17 cellular contexts compared by ENCODE assay signal in genomic region chr1:8115769-8116167, GRCh38.
DNase-seq lines count a peak whose midpoint lies in the region; ATAC-seq and TF ChIP-seq lines count a peak whose summit lies in the region.
"Had no signal": no experiment of that assay in that cellular context is flagged by ENCODE, and none has a peak within 500 bp of the region (broad histone marks: within the 10 kb centered on the region; RNA-seq: fewer than 3 reads in every experiment).

No MANE protein-coding gene starts in this region.

- H3K9ac ChIP-seq in liver (ENCODE audit: low read depth in 1 of 2, low read length in 2 of 2), result no peak overlapping the region

- intact Hi-C loops in right cardiac atrium (cut with DNase I) (loop anchor here in 1 of 4 donors (10.0 kb wide), 2 partner anchors 71 to 199 kb away; partner anchors contain the start of gene SLC45A1), Right ventricle myocardium inferior (cut with DNase I) (loop anchor here (5.0 kb wide), 2 partner anchors 33 to 102 kb away; no protein-coding TSS in a partner anchor), sigmoid colon (cut with DNase I) (no loop called here)

- WGBS in right cardiac atrium, result 91% methylated on average over 9 of the region's 9 CpGs
- 93% methylated on average over 9 of the region's 9 CpGs for WGBS in liver
- 95 to 97% methylated on average over 9 of the region's 9 CpGs for WGBS in sigmoid colon, 2 donors

- no peak for TF ChIP-seq CTCF in liver (IDR thresholded peaks at IDR 0.05; ENCODE audit: low read depth, low read length, missing input control)
- TF ChIP-seq CTCF in sigmoid colon (IDR thresholded peaks at IDR 0.05), result no peak

- H3K4me1 ChIP-seq in right cardiac atrium (ENCODE audit: control insufficient read depth, insufficient read depth, low read length) (peaks cover 14% of the 10 kb centered on the region), liver (ENCODE audit: control insufficient read depth in 4 of 4, insufficient read depth in 4 of 4, low read length in 3 of 4) (peaks cover 2 to 16% (median 8%) of the 10 kb centered on the region in 4 donors), sigmoid colon (peaks cover 0 to 51% (median 48%) of the 10 kb centered on the region in 4 donors)

- H3K27me3 ChIP-seq in right cardiac atrium (ENCODE audit: control insufficient read depth, insufficient read depth) (no peaks in the 10 kb centered on the region), liver (ENCODE audit: control insufficient read depth in 4 of 4, insufficient read depth in 4 of 4, low read length in 3 of 4) (no peaks in the 10 kb centered on the region), sigmoid colon (no peaks in the 10 kb centered on the region)

- TF ChIP-seq POLR2A in sigmoid colon (IDR thresholded peaks at IDR 0.05), result no peak

- ATAC-seq in right cardiac atrium (no peak), Right ventricle myocardium inferior (no peak), HG03108 (IDR thresholded peaks at IDR 0.05; ENCODE audit: unreplicated experiment) (no peak)
- ATAC-seq: activated CD4-positive, CD25-positive, alpha-beta regulatory T cell treated with anti-CD3 and anti-CD28 coated beads, Interleukin-2, amount 50 U/mL, for 24 hours; CD8-positive, alpha-beta T cell had no signal

- no peak for TF ChIP-seq RAD21 in liver (IDR thresholded peaks at IDR 0.05)

- H3K4me3 ChIP-seq in right cardiac atrium (ENCODE audit: low read length), result no peak overlapping the region
- H3K4me3 ChIP-seq in liver (ENCODE audit: low read depth in 1 of 3, low read length in 3 of 3), result no peak overlapping the region
- no peak overlapping the region for H3K4me3 ChIP-seq in sigmoid colon

- no peak for TF ChIP-seq EP300 in sigmoid colon (IDR thresholded peaks at IDR 0.05)

- H3K9me3 ChIP-seq in right cardiac atrium (ENCODE audit: control insufficient read depth, low read length) (no peaks in the 10 kb centered on the region), liver (ENCODE audit: control insufficient read depth in 4 of 4, low read length in 3 of 4) (no peaks in the 10 kb centered on the region), sigmoid colon (no peaks in the 10 kb centered on the region)

- no peaks in the 10 kb centered on the region for H3K36me3 ChIP-seq in liver (ENCODE audit: control insufficient read depth in 4 of 4, insufficient read depth in 3 of 4, low read depth in 1 of 4, low read length in 3 of 4)
- no peaks in the 10 kb centered on the region for H3K36me3 ChIP-seq in sigmoid colon

- peak overlapping the region; percentile 50 for H3K27ac ChIP-seq in right cardiac atrium (ENCODE audit: low read length)
- peak overlapping the region; percentile 88 to 95 for H3K27ac ChIP-seq in liver (ENCODE audit: low read depth in 1 of 2, low read length in 2 of 2)
- H3K27ac ChIP-seq in sigmoid colon, result peak overlapping the region; percentile 88 to 93 (median 91)

- DNase-seq in right cardiac atrium (peak in 1 of 3 donors; percentile 62), Right ventricle myocardium inferior (ENCODE audit: missing footprints) (no peak), sigmoid colon (no peak), CD1c-positive myeloid dendritic cell (ENCODE audit: extremely low spot score) (no peak), SKM-1 treated with dmso at 0.1 percent for 144 hours (lab: John Stamatoyannopoulos, UW; ENCODE audit: unreplicated experiment) (no peak)
- no peak for DNase-seq in activated naive CD4-positive, alpha-beta T cell (lab: John Stamatoyannopoulos, UW)
- DNase-seq: activated effector memory CD4-positive, alpha-beta T cell treated with Interleukin-2 at 50 U/mL for 16 hours; amniotic stem cell; CD8-positive, alpha-beta T cell; Kasumi-1; NCI-H1436 treated with DMSO at 0.1 percent for 48 hours; NCI-H226; stimulated activated CD4-positive, alpha-beta T cell treated with anti-CD3 and anti-CD28 coated beads, Interleukin-4, amount 100 ng/mL, for 1 hour; stimulated activated CD8-positive, alpha-beta memory T cell treated with anti-CD3 and anti-CD28 coated beads, Interleukin-4, amount 100 ng/mL, for 48 hours had no signal

TF ChIP-seq in liver, 16 proteins besides CTCF, POLR2A, EP300 and RAD21:
- TF ChIP-seq ZBTB33 (IDR thresholded peaks at IDR 0.05), result no peak
- TF ChIP-seq GABPA (IDR thresholded peaks at IDR 0.05 in 1 of 2, conservative IDR thresholded peaks at IDR 0.05 in 1 of 2), result no peak
- TF ChIP-seq SP1 (IDR thresholded peaks at IDR 0.05), result no peak
- no peak for TF ChIP-seq FOXA1 (IDR thresholded peaks at IDR 0.05)
- no peak for TF ChIP-seq NR2F2 (IDR thresholded peaks at IDR 0.05)
